In the genomic region with DNA sequence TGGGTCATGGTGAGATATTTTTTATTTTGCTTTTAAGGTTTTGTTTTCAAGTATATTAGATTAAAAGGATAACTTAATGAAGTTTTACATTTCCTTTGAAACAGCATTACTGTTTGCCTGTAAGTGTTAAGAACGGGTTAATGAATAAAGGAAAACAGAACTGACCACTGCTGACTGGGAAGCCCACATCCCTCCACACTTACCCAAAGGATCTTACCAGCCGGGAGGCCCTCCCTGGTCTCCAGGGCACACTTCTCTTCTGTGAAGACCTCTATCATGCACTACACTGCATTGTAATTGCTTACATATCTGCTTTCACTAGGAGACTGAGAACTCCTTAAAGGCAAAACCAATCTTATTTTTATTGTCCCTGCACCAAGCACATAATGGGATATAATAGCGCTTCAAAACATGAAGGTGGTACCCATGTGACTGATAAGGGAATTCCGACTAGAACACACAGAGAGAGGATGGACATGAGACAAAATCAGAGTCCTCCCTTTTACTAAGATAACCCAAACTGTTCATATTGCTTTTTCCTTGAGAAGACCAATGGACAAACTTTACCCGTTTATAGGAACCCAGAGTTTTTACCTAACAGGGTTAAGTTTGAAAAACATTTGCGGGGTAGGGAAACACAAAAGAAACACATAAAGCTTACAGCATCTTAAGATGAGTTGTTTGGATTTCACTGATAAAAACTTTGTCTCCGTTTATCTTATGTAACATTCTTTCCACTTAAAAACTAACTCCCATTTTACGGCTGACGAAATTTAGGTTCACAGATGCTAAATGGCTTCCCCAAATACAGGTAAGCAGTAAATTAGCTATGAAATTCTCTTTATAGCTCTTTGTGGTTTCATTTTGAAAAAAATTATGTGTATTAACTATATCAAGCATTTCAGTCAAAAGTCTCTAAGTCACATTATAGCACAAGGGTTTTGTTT, we compare ENCODE assay signal across 1 cellular context.
A peak's percentile ranks its signal among the peaks of the same experiment; 100 is the strongest.
TF ChIP-seq lines count a peak whose summit lies in the region.

No MANE protein-coding gene starts in this region.

TF ChIP-seq in HCT116, 20 proteins besides CTCF, POLR2A, EP300 and RAD21 (continued from another document):
- no peak for TF ChIP-seq REST (IDR thresholded peaks at IDR 0.05; ENCODE audit: low read depth)
- TF ChIP-seq ZNF274 (IDR thresholded peaks at IDR 0.05; ENCODE audit: low read depth, low read length), result no peak
- TF ChIP-seq ZFX (IDR thresholded peaks at IDR 0.05), result no peak
- no peak for TF ChIP-seq JUND (IDR thresholded peaks at IDR 0.05)
- no peak for TF ChIP-seq SP1 (IDR thresholded peaks at IDR 0.05; ENCODE audit: low read depth)
- TF ChIP-seq EZH2phosphoT487 (IDR thresholded peaks at IDR 0.05; ENCODE audit: borderline replicate concordance), result no peak
- TF ChIP-seq POLR2AphosphoS5 (IDR thresholded peaks at IDR 0.05; ENCODE audit: low read depth, low read length), result peak; percentile 50
